In genomic region chr9:91515074-91515687, GRCh38 we compare ENCODE assay signal across 9 cellular contexts.
DNase-seq lines count a peak whose midpoint lies in the region; ATAC-seq, FAIRE-seq and TF ChIP-seq lines count a peak whose summit lies in the region.
"Had no signal": no experiment of that assay in that cellular context is flagged by ENCODE, and none has a peak within 500 bp of the region (broad histone marks: within the 10 kb centered on the region; RNA-seq: fewer than 3 reads in every experiment).

No MANE protein-coding gene starts in this region.

- peak overlapping the region; percentile 73 for H2BK5ac ChIP-seq in IMR-90 (ENCODE audit: low read depth, low read length, poor library complexity, severe bottlenecking)

- H4K91ac ChIP-seq in IMR-90 (ENCODE audit: insufficient read depth, low read depth, low read length) = no peak overlapping the region

- no peaks in the 10 kb centered on the region for H4K20me1 ChIP-seq in IMR-90 (ENCODE audit: insufficient read depth, low read length)
- H4K20me1 ChIP-seq in neural progenitor cell (ENCODE audit: low read depth) = no peaks in the 10 kb centered on the region

- H2AFZ ChIP-seq in IMR-90 (replicated peaks; ENCODE audit: low read length, poor library complexity) (peak overlapping the region; percentile 79), neural progenitor cell (replicated peaks) (peak overlapping the region; percentile 14)

- peak; percentile 33; the same call in 1 of the 2 replicates for TF ChIP-seq POLR2A in IMR-90 (IDR thresholded peaks at IDR 0.05; ENCODE audit: low read depth, low read length)

- no peaks in the 10 kb centered on the region for H3F3A ChIP-seq in neural progenitor cell (ENCODE audit: low read depth)

- H3K4me1 Mint-ChIP-seq in neural progenitor cell = peaks cover 6% of the 10 kb centered on the region

- H3K4me2 ChIP-seq in IMR-90 (ENCODE audit: low read depth, low read length) (peak overlapping the region; percentile 60), neural progenitor cell (no peak overlapping the region)

- peak overlapping the region; percentile 1; the same call in 1 of the 3 replicates for H2BK15ac ChIP-seq in IMR-90 (ENCODE audit: low read depth, low read length)

- H3K4me3 Mint-ChIP-seq in neural progenitor cell = no peak overlapping the region
- H3K4me3 Mint-ChIP-seq: activated naive CD8-positive, alpha-beta T cell had no signal

- CTCF ChIA-PET in IMR-90 (lab: Yijun Ruan, JAX) = interaction anchor here (0.6 to 1.6 kb wide), 3 partner anchors 17 to 22 kb away, joined by 3 read pairs; no protein-coding TSS in a partner anchor

- in situ Hi-C loops in IMR-90 (cut with MboI; ENCODE audit: low sequenced_read_pairs) = no loop called here

- no peaks in the 10 kb centered on the region for H3K79me1 ChIP-seq in IMR-90 (ENCODE audit: low read depth in 1 of 2, low read length in 2 of 2)

- peaks cover 9% of the 10 kb centered on the region for H3K9me3 Mint-ChIP-seq in neural progenitor cell

- no peaks in the 10 kb centered on the region for H3K36me3 ChIP-seq in IMR-90 (ENCODE audit: control insufficient read depth, insufficient read depth, low read length)
- no peaks in the 10 kb centered on the region for H3K36me3 ChIP-seq in neural progenitor cell

- POLR2A ChIA-PET in IMR-90 (lab: Charles Lee; ENCODE audit: unreplicated experiment) = interaction anchor here (0.8 kb wide), 1 partner anchor 20 kb away, joined by 3 read pairs; no protein-coding TSS in a partner anchor

- H4K5ac ChIP-seq in IMR-90 (ENCODE audit: low read depth, low read length) = no peak overlapping the region

- H2AK5ac ChIP-seq in IMR-90 (ENCODE audit: low read depth, low read length) = no peak overlapping the region

- peak overlapping the region; percentile 37 for H2BK20ac ChIP-seq in IMR-90 (ENCODE audit: low read depth, low read length)

- no peak overlapping the region for H3K27ac Mint-ChIP-seq in neural progenitor cell
- H3K27ac Mint-ChIP-seq: activated naive CD8-positive, alpha-beta T cell had no signal

- H3K4me3 ChIP-seq in IMR-90 (ENCODE audit: insufficient read depth, low read depth, low read length) (peak overlapping the region; percentile 19; the same call in 1 of the 2 replicates), coronary artery (peak overlapping the region; percentile 54), neural progenitor cell (no peak overlapping the region)

- no peak overlapping the region for H2AK9ac ChIP-seq in IMR-90 (replicated peaks; ENCODE audit: low read depth, low read length, poor library complexity)

- no peaks in the 10 kb centered on the region for H3K79me2 ChIP-seq in neural progenitor cell (ENCODE audit: low read depth)

- peak overlapping the region; percentile 34; the same call in 1 of the 2 replicates for H3K4ac ChIP-seq in IMR-90 (ENCODE audit: low read depth, low read length)

- TF ChIP-seq CTCF in IMR-90 (conservative IDR thresholded peaks at IDR 0.05; ENCODE audit: low read depth, low read length) (no peak), coronary artery (IDR thresholded peaks at IDR 0.05) (no peak), neural progenitor cell (IDR thresholded peaks at IDR 0.05) (no peak)

- H4K8ac ChIP-seq in IMR-90 (ENCODE audit: low read depth in 2 of 2, low read length in 2 of 2) = peak overlapping the region in 1 of 2 experiments; percentile 53; a peak in 2 of 4 replicates

- dilution Hi-C loops in IMR-90 (cut with HindIII; ENCODE audit: low sequenced_read_pairs, unreplicated experiment) = loop anchor here (25.0 kb wide), 1 partner anchor 147 kb away; no protein-coding TSS in a partner anchor

- peak overlapping the region; percentile 3; the same call in 1 of the 2 replicates for H3K23ac ChIP-seq in IMR-90 (ENCODE audit: low read depth, low read length)

- FAIRE-seq in GM19239 (lab: Jason Lieb, UNC) = peak; percentile 83

- intact Hi-C loops in IMR-90 (cut with micrococcal nuclease) = no loop called here

- no peaks in the 10 kb centered on the region for H3K4me1 ChIP-seq in IMR-90 (ENCODE audit: control insufficient read depth, insufficient read depth, low read length)
- no peaks in the 10 kb centered on the region for H3K4me1 ChIP-seq in neural progenitor cell

- H3K9me1 ChIP-seq in IMR-90 (ENCODE audit: insufficient read depth, low read length) = no peaks in the 10 kb centered on the region

- H3K27me3 ChIP-seq in IMR-90 (ENCODE audit: control insufficient read depth, insufficient read depth, low read length) (no peaks in the 10 kb centered on the region), neural progenitor cell (no peaks in the 10 kb centered on the region)

- H3K9me3 ChIP-seq in IMR-90 (ENCODE audit: control insufficient read depth, insufficient read depth, low read length) = peaks cover 2% of the 10 kb centered on the region; the same call in 1 of the 2 replicates
- H3K9me3 ChIP-seq in neural progenitor cell (ENCODE audit: low read depth) = no peaks in the 10 kb centered on the region

- H3K27me3 Mint-ChIP-seq in neural progenitor cell (ENCODE audit: insufficient read depth, low read depth) = peaks cover 3% of the 10 kb centered on the region

- no peak; the same call in 1 of the 2 replicates for TF ChIP-seq RAD21 in IMR-90 (IDR thresholded peaks at IDR 0.05; ENCODE audit: low read length)

- no TSS peak for BruUV-seq in IMR-90 (replicated peaks; lab: Mats Ljungman, UMichigan)

- WGBS in IMR-90 (ENCODE audit: extremely low coverage in 2 of 2, insufficient read length in 1 of 2), 2 experiments = 20% methylated on average over 1 of the region's 12 CpGs; no CpG with 5 or more reads in 1 of the 2 experiments

- H3K9ac ChIP-seq in IMR-90 (ENCODE audit: low read depth, low read length) = peak overlapping the region; percentile 26; the same call in 1 of the 2 replicates
- no peak overlapping the region for H3K9ac ChIP-seq in neural progenitor cell

- peak overlapping the region; percentile 61 for H3K27ac ChIP-seq in IMR-90 (ENCODE audit: insufficient read depth, low read length)
- H3K27ac ChIP-seq in coronary artery = no peak overlapping the region
- H3K27ac ChIP-seq in neural progenitor cell = no peak overlapping the region

- DNase-seq in AG08396 (ENCODE audit: low spot score) (peak; percentile 67), GM19239 (ENCODE audit: insufficient read length, low spot score) (peak; percentile 34), IMR-90 (peak; percentile 96), coronary artery (ENCODE audit: low spot score) (no peak), neural progenitor cell (ENCODE audit: low spot score) (no peak), NCI-H187 (lab: John Stamatoyannopoulos, UW) (no peak), NCI-H446 treated with DMSO at 0.1 percent for 48 hours (lab: John Stamatoyannopoulos, UW) (no peak)
- no peak for DNase-seq in NK-92 treated with Interleukin-12 subunit alpha and Interleukin-12 subunit beta, amount 100 ng/mL, for 24 hours (lab: John Stamatoyannopoulos, UW)

- H3K18ac ChIP-seq in IMR-90 (ENCODE audit: low read depth, low read length) = peak overlapping the region; percentile 8; the same call in 1 of the 2 replicates

- peak overlapping the region; percentile 58 for H2BK120ac ChIP-seq in IMR-90 (ENCODE audit: low read depth, low read length)

- no peaks in the 10 kb centered on the region for H3K36me3 Mint-ChIP-seq in neural progenitor cell
- H3K36me3 Mint-ChIP-seq: activated naive CD8-positive, alpha-beta T cell had no signal

- H3K56ac ChIP-seq in IMR-90 (ENCODE audit: extremely low read depth, insufficient read depth, low read length) = peak overlapping the region; percentile 11

- peak overlapping the region; percentile 17; the same call in 1 of the 2 replicates for H3K14ac ChIP-seq in IMR-90 (replicated peaks; ENCODE audit: low read depth, low read length)

- peak; percentile 95 for ATAC-seq in IMR-90 (ENCODE audit: low read depth)

TF ChIP-seq in IMR-90, 13 proteins besides CTCF, POLR2A, EP300 and RAD21:
- TF ChIP-seq CEBPB (IDR thresholded peaks at IDR 0.05; ENCODE audit: low read depth, low read length) (peak; percentile 83), ELK1 (IDR thresholded peaks at IDR 0.05; ENCODE audit: borderline replicate concordance, low read depth, low read length) (no peak), SMC3 (IDR thresholded peaks at IDR 0.05; ENCODE audit: low read depth, low read length) (no peak), USF2 (IDR thresholded peaks at IDR 0.05; ENCODE audit: low read depth, low read length) (no peak), BHLHE40 (IDR thresholded peaks at IDR 0.05; ENCODE audit: low read depth, low read length) (peak; percentile 93), CHD1 (IDR thresholded peaks at IDR 0.05; ENCODE audit: low read depth, low read length) (no peak), MAZ (IDR thresholded peaks at IDR 0.05; ENCODE audit: borderline replicate concordance, low read depth, low read length) (peak; percentile 53; the same call in 1 of the 2 replicates), RCOR1 (IDR thresholded peaks at IDR 0.05; ENCODE audit: insufficient replicate concordance, low read length) (no peak), MXI1 (IDR thresholded peaks at IDR 0.05; ENCODE audit: borderline replicate concordance, low read depth, low read length) (no peak), RFX5 (IDR thresholded peaks at IDR 0.05; ENCODE audit: low read depth, low read length) (no peak), FOS (IDR thresholded peaks at IDR 0.05; ENCODE audit: low read depth, low read length) (peak; percentile 77), NFE2L2 (IDR thresholded peaks at IDR 0.05; ENCODE audit: low read depth, low read length) (no peak), MAFK (IDR thresholded peaks at IDR 0.05; ENCODE audit: low read depth, low read length) (no peak; the same call in 1 of the 2 replicates)
TF ChIP-seq in IMR-90: peak in this region for 4.

Comparison
In these comparisons a context has a peak if more than half of its experiments do, and no peak if none do; other contexts are left out.
1. DNase-seq: peak in AG08396 (single experiment), GM19239 (single experiment) and IMR-90 (single experiment); none in coronary artery (single experiment), neural progenitor cell (single experiment), NK-92 treated with Interleukin-12 subunit alpha and Interleukin-12 subunit beta, amount 100 ng/mL, for 24 hours (single experiment), NCI-H187 (0 of 2) and NCI-H446 treated with DMSO at 0.1 percent for 48 hours (single experiment).